ENCODE assay signal across 8 cellular contexts in genomic region chr9:129777769-129778130, GRCh38. TPM values are rescaled to one million over a fixed set of nuclear protein-coding genes. Genes with fewer than 3 reads are reported as not detected.
A peak's percentile ranks its signal among the peaks of the same experiment; 100 is the strongest.
DNase-seq lines count a peak whose midpoint lies in the region; ATAC-seq and TF ChIP-seq lines count a peak whose summit lies in the region.
"Had no signal": no experiment of that assay in that cellular context is flagged by ENCODE, and none has a peak within 500 bp of the region (broad histone marks: within the 10 kb centered on the region; RNA-seq: fewer than 3 reads in every experiment).

No MANE protein-coding gene starts in this region.

- no peak for TF ChIP-seq CTCF in HEK293 (tag by site-specific recombination; IDR thresholded peaks at IDR 0.05)
- no peak for TF ChIP-seq CTCF in activated CD8-positive, alpha-beta T cell treated with anti-CD3 and anti-CD28 coated beads for 36 hours (IDR thresholded peaks at IDR 0.05)

- CTCF ChIA-PET in HEK293 (lab: Yijun Ruan, JAX), result interaction anchor here (0.6 to 4.7 kb wide), 16 partner anchors 10 to 646 kb away, joined by 3 to 57 read pairs (median 5); no protein-coding TSS in a partner anchor
- CTCF ChIA-PET in activated CD8-positive, alpha-beta T cell treated with anti-CD3 and anti-CD28 coated beads for 36 hours (lab: Charles Lee), result interaction anchor here (0.6 to 3.7 kb wide), 5 partner anchors 13 to 134 kb away, joined by 3 to 32 read pairs (median 10); no protein-coding TSS in a partner anchor

- ATAC-seq in activated CD8-positive, alpha-beta T cell treated with anti-CD3 and anti-CD28 coated beads for 36 hours, result peak; percentile 52

- no peak overlapping the region for H3K27ac ChIP-seq in HEK293 (ENCODE audit: extremely low read depth, low read depth, low read length)

- no peak overlapping the region for H3K4me3 ChIP-seq in HEK293 (ENCODE audit: low read depth, low read length)

- no peak overlapping the region for H3K27ac Mint-ChIP-seq in activated CD8-positive, alpha-beta T cell treated with anti-CD3 and anti-CD28 coated beads for 36 hours
- H3K27ac Mint-ChIP-seq in stimulated activated naive CD8-positive, alpha-beta T cell treated with anti-CD3 and anti-CD28 coated beads, Interleukin-15, Interleukin-2, amounts not matched to agents 100 ng/mL and 50 ng/mL, for 24 hours, result peak overlapping the region; percentile 19

- no peaks in the 10 kb centered on the region for H3K9me3 ChIP-seq in HEK293 (ENCODE audit: control insufficient read depth, insufficient read depth, low read depth, low read length)

- H3K9me3 Mint-ChIP-seq in activated CD8-positive, alpha-beta T cell treated with anti-CD3 and anti-CD28 coated beads for 36 hours, result no peaks in the 10 kb centered on the region
- no peaks in the 10 kb centered on the region for H3K9me3 Mint-ChIP-seq in stimulated activated naive CD8-positive, alpha-beta T cell treated with anti-CD3 and anti-CD28 coated beads, Interleukin-15, Interleukin-2, amounts not matched to agents 100 ng/mL and 50 ng/mL, for 24 hours

- POLR2A ChIA-PET in HEK293 (lab: Yijun Ruan, JAX), result interaction anchor here (1.1 to 2.2 kb wide), 6 partner anchors 13 to 134 kb away, joined by 3 to 17 read pairs (median 6); no protein-coding TSS in a partner anchor
- POLR2A ChIA-PET in activated CD8-positive, alpha-beta T cell treated with anti-CD3 and anti-CD28 coated beads for 36 hours (lab: Charles Lee), result interaction anchor here (1.2 to 1.6 kb wide), 2 partner anchors 38 to 51 kb away, joined by 4 to 5 read pairs; no protein-coding TSS in a partner anchor

- peak; percentile 49 for DNase-seq in activated CD8-positive, alpha-beta T cell treated with anti-CD3 and anti-CD28 coated beads for 36 hours
- peak; percentile 62 for DNase-seq in kidney glomerular epithelial cell (lab: John Stamatoyannopoulos, UW)
- no peak for DNase-seq in medulla oblongata (ENCODE audit: extremely low spot score)
- no peak for DNase-seq in NCI-H2107 (lab: John Stamatoyannopoulos, UW)
- DNase-seq in stimulated activated naive CD4-positive, alpha-beta T cell treated with Interleukin-2 at 50 U/mL for 16 hours (lab: John Stamatoyannopoulos, UW), result no peak
- DNase-seq: NCI-H2171 treated with DMSO at 0.1 percent for 48 hours had no signal

- no peaks in the 10 kb centered on the region for H3K36me3 ChIP-seq in HEK293 (ENCODE audit: control insufficient read depth in 2 of 2, insufficient read depth in 1 of 2, low read length in 2 of 2)

- no peaks in the 10 kb centered on the region for H3K36me3 Mint-ChIP-seq in activated CD8-positive, alpha-beta T cell treated with anti-CD3 and anti-CD28 coated beads for 36 hours (ENCODE audit: low read depth)
- no peaks in the 10 kb centered on the region for H3K36me3 Mint-ChIP-seq in stimulated activated naive CD8-positive, alpha-beta T cell treated with anti-CD3 and anti-CD28 coated beads, Interleukin-15, Interleukin-2, amounts not matched to agents 100 ng/mL and 50 ng/mL, for 24 hours (ENCODE audit: low read depth)

- intact Hi-C loops in activated CD8-positive, alpha-beta T cell treated with anti-CD3 and anti-CD28 coated beads for 36 hours (cut with micrococcal nuclease), result no loop called here

- H3K4me1 ChIP-seq in HEK293 (ENCODE audit: control insufficient read depth, insufficient read depth, low read length), result no peaks in the 10 kb centered on the region

- peaks cover 15% of the 10 kb centered on the region for H3K4me1 Mint-ChIP-seq in activated CD8-positive, alpha-beta T cell treated with anti-CD3 and anti-CD28 coated beads for 36 hours (ENCODE audit: low read depth)
- peaks cover 27% of the 10 kb centered on the region for H3K4me1 Mint-ChIP-seq in stimulated activated naive CD8-positive, alpha-beta T cell treated with anti-CD3 and anti-CD28 coated beads, Interleukin-15, Interleukin-2, amounts not matched to agents 100 ng/mL and 50 ng/mL, for 24 hours (ENCODE audit: low read depth)

- H3K4me3 Mint-ChIP-seq in activated CD8-positive, alpha-beta T cell treated with anti-CD3 and anti-CD28 coated beads for 36 hours, result no peak overlapping the region
- H3K4me3 Mint-ChIP-seq in stimulated activated naive CD8-positive, alpha-beta T cell treated with anti-CD3 and anti-CD28 coated beads, Interleukin-15, Interleukin-2, amounts not matched to agents 100 ng/mL and 50 ng/mL, for 24 hours, result peak overlapping the region; percentile 36

- peaks cover 6% of the 10 kb centered on the region for H3K27me3 Mint-ChIP-seq in activated CD8-positive, alpha-beta T cell treated with anti-CD3 and anti-CD28 coated beads for 36 hours
- peaks cover 17% of the 10 kb centered on the region for H3K27me3 Mint-ChIP-seq in stimulated activated naive CD8-positive, alpha-beta T cell treated with anti-CD3 and anti-CD28 coated beads, Interleukin-15, Interleukin-2, amounts not matched to agents 100 ng/mL and 50 ng/mL, for 24 hours

TF ChIP-seq in HEK293, 187 proteins besides CTCF, POLR2A, EP300 and RAD21:
- TF ChIP-seq ZFP41 (tag by site-specific recombination; IDR thresholded peaks at IDR 0.05; ENCODE audit: borderline replicate concordance) (no peak), ZNF184 (tag by site-specific recombination; IDR thresholded peaks at IDR 0.05) (no peak), ZNF174 (tag by site-specific recombination; IDR thresholded peaks at IDR 0.05) (no peak), KLF1 (tag by site-specific recombination; IDR thresholded peaks at IDR 0.05) (peak; percentile 82), KLF17 (tag by site-specific recombination; IDR thresholded peaks at IDR 0.05) (peak; percentile 59; the same call in 1 of the 2 replicates)
TF ChIP-seq in HEK293: peak in this region for 2.

RNA-seq across cellular contexts. Expression of gene PTGES, which starts 24.9 kb away (rescaled TPM):
- under 1 TPM; 0.20 to 0.56 TPM for total RNA-seq in activated CD8-positive, alpha-beta T cell treated with anti-CD3 and anti-CD28 coated beads for 36 hours

RNA-seq across cellular contexts. Expression of gene TOR1B, which starts 25.2 kb away (rescaled TPM):
- 10 to 100 TPM; 18.5 to 19.8 TPM for total RNA-seq in activated CD8-positive, alpha-beta T cell treated with anti-CD3 and anti-CD28 coated beads for 36 hours

RNA-seq across cellular contexts. Expression of gene TOR1A, which starts 46.2 kb away (rescaled TPM):
- 10 to 100 TPM; 31.9 to 32.4 TPM for total RNA-seq in activated CD8-positive, alpha-beta T cell treated with anti-CD3 and anti-CD28 coated beads for 36 hours

RNA-seq across cellular contexts. Expression of gene C9orf78, which starts 57.3 kb away (rescaled TPM):
- 10 to 100 TPM; 44.5 to 51.7 TPM for total RNA-seq in activated CD8-positive, alpha-beta T cell treated with anti-CD3 and anti-CD28 coated beads for 36 hours

RNA-seq across cellular contexts. Expression of gene USP20, which starts 57.5 kb away (rescaled TPM):
- 10 to 100 TPM; 55.3 to 55.9 TPM for total RNA-seq in activated CD8-positive, alpha-beta T cell treated with anti-CD3 and anti-CD28 coated beads for 36 hours

Comparison
In these comparisons a context has a peak if more than half of its experiments do, and no peak if none do; other contexts are left out.
1. DNase-seq: peak in activated CD8-positive, alpha-beta T cell treated with anti-CD3 and anti-CD28 coated beads for 36 hours (single experiment) and kidney glomerular epithelial cell (single experiment); none in medulla oblongata (single experiment), NCI-H2107 (single experiment) and stimulated activated naive CD4-positive, alpha-beta T cell treated with Interleukin-2 at 50 U/mL for 16 hours (single experiment).